In the genomic region with DNA sequence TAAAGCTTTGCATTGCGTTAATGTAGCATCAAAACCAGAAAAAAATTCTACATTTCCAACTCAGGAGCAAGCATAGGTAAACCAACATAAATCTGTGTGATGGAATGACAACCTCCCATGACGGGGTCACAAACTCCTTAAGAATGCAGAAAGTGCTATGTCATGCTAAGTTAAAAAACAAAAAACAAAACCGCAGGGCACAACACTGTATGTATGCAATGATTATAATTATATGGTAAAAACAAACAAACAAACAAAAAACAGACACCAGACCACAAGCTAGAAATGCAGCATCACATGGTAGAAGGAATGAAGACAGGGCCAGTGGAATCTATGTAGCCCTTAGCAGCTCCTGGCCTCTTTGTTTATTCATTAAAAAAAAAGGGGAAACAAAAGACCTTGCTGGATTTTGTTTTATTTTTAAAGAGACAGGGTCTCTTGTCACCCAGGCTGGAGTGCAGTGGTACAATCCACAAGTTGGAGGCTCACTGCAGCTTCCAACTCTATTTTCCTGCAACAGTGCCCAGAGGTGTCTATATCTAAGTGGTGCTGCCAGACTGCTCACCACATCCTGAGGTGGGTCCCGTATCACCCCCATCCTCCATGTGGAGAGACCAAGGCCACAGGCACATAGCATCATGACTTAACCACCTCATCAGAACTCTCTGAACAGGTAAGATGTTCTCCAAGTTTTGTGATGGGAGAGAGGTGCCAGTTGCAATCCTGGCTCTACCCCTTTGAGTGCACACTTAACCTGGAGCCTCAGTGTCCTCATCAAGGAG, we compare ENCODE assay signal across 15 cellular contexts.
A peak's percentile ranks its signal among the peaks of the same experiment; 100 is the strongest.
DNase-seq lines count a peak whose midpoint lies in the region; ATAC-seq, FAIRE-seq and TF ChIP-seq lines count a peak whose summit lies in the region.
"Had no signal": no experiment of that assay in that cellular context is flagged by ENCODE, and none has a peak within 500 bp of the region (broad histone marks: within the 10 kb centered on the region; RNA-seq: fewer than 3 reads in every experiment).

No MANE protein-coding gene starts in this region.

- no peak for FAIRE-seq in D721Med (lab: Jason Lieb, UNC)

- WGBS in gastroesophageal sphincter (ENCODE audit: low coverage in 1 of 2), 2 donors, result 33 to 56% methylated on average over 2 to 4 of the region's 4 CpGs

- peaks cover 83% of the 10 kb centered on the region for H3K4me1 Mint-ChIP-seq in activated T-cell treated with anti-CD3 and anti-CD28 coated beads, Interleukin-2, amount 50 U/mL, for 72 hours (ENCODE audit: low read depth)
- H3K4me1 Mint-ChIP-seq in activated CD8-positive, alpha-beta T cell treated with anti-CD3 and anti-CD28 coated beads for 36 hours (ENCODE audit: low read depth), result peaks cover 83% of the 10 kb centered on the region
- H3K4me1 Mint-ChIP-seq in immature natural killer cell, result peaks cover 33 to 41% of the 10 kb centered on the region in 2 donors

- H3K27me3 ChIP-seq in gastroesophageal sphincter (no peaks in the 10 kb centered on the region), tibial artery (no peaks in the 10 kb centered on the region)
- H3K27me3 ChIP-seq: MG63 had no signal

- H3K9me3 ChIP-seq in gastroesophageal sphincter (no peaks in the 10 kb centered on the region), tibial artery (no peaks in the 10 kb centered on the region)
- H3K9me3 ChIP-seq: left ventricle myocardium inferior, MG63 had no signal

- H3K9me3 Mint-ChIP-seq in activated T-cell treated with anti-CD3 and anti-CD28 coated beads, Interleukin-2, amount 50 U/mL, for 72 hours, result no peaks in the 10 kb centered on the region
- H3K9me3 Mint-ChIP-seq in activated CD8-positive, alpha-beta T cell treated with anti-CD3 and anti-CD28 coated beads for 36 hours, result no peaks in the 10 kb centered on the region
- no peaks in the 10 kb centered on the region for H3K9me3 Mint-ChIP-seq in immature natural killer cell

- peaks cover 15 to 100% (median 60%) of the 10 kb centered on the region in 3 donors for H3K4me1 ChIP-seq in gastroesophageal sphincter
- peaks cover 0 to 99% (median 59%) of the 10 kb centered on the region in 4 donors for H3K4me1 ChIP-seq in tibial artery

- TF ChIP-seq CTCF in activated CD8-positive, alpha-beta T cell treated with anti-CD3 and anti-CD28 coated beads for 36 hours (IDR thresholded peaks at IDR 0.05), result no peak
- no peak for TF ChIP-seq CTCF in gastroesophageal sphincter (IDR thresholded peaks at IDR 0.05)
- TF ChIP-seq CTCF in tibial artery (IDR thresholded peaks at IDR 0.05), result no peak
- TF ChIP-seq CTCF in D721Med (IDR thresholded peaks at IDR 0.05; ENCODE audit: insufficient read depth, missing control alignments), result no peak

- peak; percentile 32 to 34 for ATAC-seq in activated T-cell treated with anti-CD3 and anti-CD28 coated beads, Interleukin-2, amount 50 U/mL, for 72 hours (replicated peaks in 1 of 2)
- no peak for ATAC-seq in activated CD8-positive, alpha-beta T cell treated with anti-CD3 and anti-CD28 coated beads for 36 hours
- ATAC-seq in gastroesophageal sphincter, result no peak

- H3K27me3 Mint-ChIP-seq in activated T-cell treated with anti-CD3 and anti-CD28 coated beads, Interleukin-2, amount 50 U/mL, for 72 hours (ENCODE audit: low read depth), result no peaks in the 10 kb centered on the region
- no peaks in the 10 kb centered on the region for H3K27me3 Mint-ChIP-seq in activated CD8-positive, alpha-beta T cell treated with anti-CD3 and anti-CD28 coated beads for 36 hours
- H3K27me3 Mint-ChIP-seq in immature natural killer cell (ENCODE audit: low read depth in 3 of 3), result no peaks in the 10 kb centered on the region

- TF ChIP-seq POLR2A in gastroesophageal sphincter (IDR thresholded peaks at IDR 0.05), result no peak

- no peak overlapping the region for H3K4me3 ChIP-seq in gastroesophageal sphincter
- no peak overlapping the region for H3K4me3 ChIP-seq in tibial artery
- H3K4me3 ChIP-seq: left ventricle myocardium inferior, MG63 had no signal

- peak overlapping the region; percentile 43 to 94 (median 72) for H3K27ac ChIP-seq in gastroesophageal sphincter
- H3K27ac ChIP-seq in tibial artery, result peak overlapping the region; percentile 59 to 92
- H3K27ac ChIP-seq: epithelial cell of prostate, left ventricle myocardium inferior had no signal

- no peak for TF ChIP-seq EP300 in gastroesophageal sphincter (IDR thresholded peaks at IDR 0.05)

- no peak overlapping the region for H3K4me3 Mint-ChIP-seq in activated T-cell treated with anti-CD3 and anti-CD28 coated beads, Interleukin-2, amount 50 U/mL, for 72 hours
- peak overlapping the region; percentile 14 for H3K4me3 Mint-ChIP-seq in activated CD8-positive, alpha-beta T cell treated with anti-CD3 and anti-CD28 coated beads for 36 hours
- no peak overlapping the region for H3K4me3 Mint-ChIP-seq in immature natural killer cell

- no peak for DNase-seq in activated T-cell treated with anti-CD3 and anti-CD28 coated beads, Interleukin-2, amount 50 U/mL, for 72 hours
- DNase-seq in activated T-cell treated with anti-CD3 and anti-CD28 coated beads for 4 hours, result no peak
- peak; percentile 46 for DNase-seq in activated CD8-positive, alpha-beta T cell treated with anti-CD3 and anti-CD28 coated beads for 36 hours
- DNase-seq in tibial artery, result no peak
- DNase-seq in D721Med (ENCODE audit: insufficient read length, low spot score), result no peak
- no peak for DNase-seq in middle frontal gyrus (ENCODE audit: extremely low spot score, low spot score)
- DNase-seq in immature natural killer cell, result no peak
- DNase-seq: DMS53, hippocampal formation, left ventricle myocardium inferior, MG63, NCI-H2081, SHP77 treated with DMSO at 0.1 percent for 48 hours had no signal

- POLR2A ChIA-PET in activated CD8-positive, alpha-beta T cell treated with anti-CD3 and anti-CD28 coated beads for 36 hours (lab: Charles Lee), result interaction anchor here (0.6 to 1.4 kb wide), 4 partner anchors 8 to 158 kb away, joined by 3 to 4 read pairs (median 4); no protein-coding TSS in a partner anchor

- CTCF ChIA-PET in activated CD8-positive, alpha-beta T cell treated with anti-CD3 and anti-CD28 coated beads for 36 hours (lab: Charles Lee), result interaction anchor here (1.0 to 1.4 kb wide), 3 partner anchors 18 to 98 kb away, joined by 3 to 4 read pairs (median 3); a partner anchor contains a TSS

- peaks cover 4 to 11% of the 10 kb centered on the region in 2 donors for H3K36me3 Mint-ChIP-seq in activated T-cell treated with anti-CD3 and anti-CD28 coated beads, Interleukin-2, amount 50 U/mL, for 72 hours (ENCODE audit: insufficient read depth in 2 of 2)
- H3K36me3 Mint-ChIP-seq in activated CD8-positive, alpha-beta T cell treated with anti-CD3 and anti-CD28 coated beads for 36 hours (ENCODE audit: low read depth), result peaks cover 63% of the 10 kb centered on the region
- H3K36me3 Mint-ChIP-seq in immature natural killer cell, result peaks cover 0 to 21% (median 4%) of the 10 kb centered on the region in 3 donors

- H3K27ac Mint-ChIP-seq in activated T-cell treated with anti-CD3 and anti-CD28 coated beads, Interleukin-2, amount 50 U/mL, for 72 hours, result no peak overlapping the region
- H3K27ac Mint-ChIP-seq in activated CD8-positive, alpha-beta T cell treated with anti-CD3 and anti-CD28 coated beads for 36 hours, result peak overlapping the region; percentile 75
- peak overlapping the region in 3 of 6 donors; percentile 28 to 62 (median 60) for H3K27ac Mint-ChIP-seq in immature natural killer cell

- H3K36me3 ChIP-seq in gastroesophageal sphincter (peaks cover 0 to 9% of the 10 kb centered on the region in 2 donors), tibial artery (peaks cover 0 to 10% (median 8%) of the 10 kb centered on the region in 3 donors)

- intact Hi-C loops in activated CD8-positive, alpha-beta T cell treated with anti-CD3 and anti-CD28 coated beads for 36 hours (cut with micrococcal nuclease), result no loop called here
- intact Hi-C loops in tibial artery (cut with DNase I; ENCODE audit: low total_unique reads), result no loop called here

Comparison
In these comparisons a context has a peak if more than half of its experiments do, and no peak if none do; other contexts are left out.
1. ATAC-seq: peak in activated T-cell treated with anti-CD3 and anti-CD28 coated beads, Interleukin-2, amount 50 U/mL, for 72 hours (2 of 2); none in activated CD8-positive, alpha-beta T cell treated with anti-CD3 and anti-CD28 coated beads for 36 hours (single experiment) and gastroesophageal sphincter (single experiment).